In genomic region chr2:130890941-130891669, GRCh38 we compare ENCODE assay signal across 23 cellular contexts. TPM values are rescaled to one million over a fixed set of nuclear protein-coding genes. Genes with fewer than 3 reads are reported as not detected.
"Had no signal": no experiment of that assay in that cellular context is flagged by ENCODE, and none has a peak within 500 bp of the region (broad histone marks: within the 10 kb centered on the region; RNA-seq: fewer than 3 reads in every experiment).

No MANE protein-coding gene starts in this region.

- H3K27ac Mint-ChIP-seq: activated CD4-positive, alpha-beta memory T cell treated with anti-CD3 and anti-CD28 coated beads, Interleukin-2, amount 10 ng/mL, durations not matched to agents 7 days and 5 days; activated CD4-positive, alpha-beta T cell treated with anti-CD3 and anti-CD28 coated beads, Interleukin-2, amount 10 ng/mL, durations not matched to agents 24 days and 14 days; activated naive CD4-positive, alpha-beta T cell treated with anti-CD3 and anti-CD28 coated beads, Interleukin-2, amount 50 U/mL, for 24 hours; brain; endodermal cell; memory B cell; natural killer cell treated with Interleukin-12 subunit alpha and Interleukin-12 subunit beta and Interleukin-15 and Interleukin-18, amount 100 ng/mL, for 72 hours had no signal

- H3K4me1 Mint-ChIP-seq: activated CD4-positive, alpha-beta memory T cell treated with anti-CD3 and anti-CD28 coated beads, Interleukin-2, amount 10 ng/mL, durations not matched to agents 7 days and 5 days; activated CD4-positive, alpha-beta T cell treated with anti-CD3 and anti-CD28 coated beads, Interleukin-2, amount 10 ng/mL, durations not matched to agents 24 days and 14 days; activated naive CD4-positive, alpha-beta T cell treated with anti-CD3 and anti-CD28 coated beads, Interleukin-2, amount 50 U/mL, for 24 hours; brain; central memory CD8-positive, alpha-beta T cell; endodermal cell had no signal

- DNase-seq: activated CD4-positive, alpha-beta memory T cell treated with anti-CD3 and anti-CD28 coated beads, Interleukin-2, amount 10 ng/mL, durations not matched to agents 7 days and 5 days; activated CD4-positive, alpha-beta T cell treated with anti-CD3 and anti-CD28 coated beads, Interleukin-2, amount 10 ng/mL, durations not matched to agents 24 days and 14 days; activated gamma-delta T cell treated with Interleukin-2 at 50 U/mL for 16 hours; activated T-cell treated with anti-CD3 and anti-CD28 coated beads, Interleukin-2, amount 50 U/mL, for 1 hour; endodermal cell; glutamatergic neuron; hippocampal formation; left ventricle myocardium superior; ovary; stimulated activated CD4-positive, alpha-beta T cell treated with anti-CD3 and anti-CD28 coated beads, Interleukin-4, amount 100 ng/mL, for 4 hours; stimulated activated naive CD8-positive, alpha-beta T cell treated with anti-CD3 and anti-CD28 coated beads, Interleukin-15, Interleukin-2, amounts not matched to agents 100 U/mL and 50 U/mL, for 24 hours; thyroid gland had no signal

- H3K36me3 Mint-ChIP-seq: activated naive CD4-positive, alpha-beta T cell treated with anti-CD3 and anti-CD28 coated beads, Interleukin-2, amount 50 U/mL, for 24 hours; brain; memory B cell; natural killer cell treated with Interleukin-12 subunit alpha and Interleukin-12 subunit beta and Interleukin-15 and Interleukin-18, amount 100 ng/mL, for 72 hours had no signal

- H3K4me3 ChIP-seq: ovary, prostate gland, thyroid gland had no signal

- H3K27me3 ChIP-seq: ovary, thyroid gland had no signal

- FAIRE-seq: colon, frontal cortex had no signal

- H3K4me3 Mint-ChIP-seq: activated CD4-positive, alpha-beta memory T cell treated with anti-CD3 and anti-CD28 coated beads, Interleukin-2, amount 10 ng/mL, durations not matched to agents 7 days and 5 days; activated CD4-positive, alpha-beta T cell treated with anti-CD3 and anti-CD28 coated beads, Interleukin-2, amount 10 ng/mL, durations not matched to agents 24 days and 14 days; activated naive CD4-positive, alpha-beta T cell treated with anti-CD3 and anti-CD28 coated beads, Interleukin-2, amount 50 U/mL, for 24 hours; brain; central memory CD8-positive, alpha-beta T cell; endodermal cell; memory B cell; natural killer cell treated with Interleukin-12 subunit alpha and Interleukin-12 subunit beta and Interleukin-15 and Interleukin-18, amount 100 ng/mL, for 72 hours had no signal

- H3K9me3 ChIP-seq: ovary, prostate gland, thyroid gland had no signal

- H3K27ac ChIP-seq: ovary, prostate gland, thyroid gland, VCaP had no signal

- H3K9me3 Mint-ChIP-seq: activated CD4-positive, alpha-beta memory T cell treated with anti-CD3 and anti-CD28 coated beads, Interleukin-2, amount 10 ng/mL, durations not matched to agents 7 days and 5 days; activated CD4-positive, alpha-beta T cell treated with anti-CD3 and anti-CD28 coated beads, Interleukin-2, amount 10 ng/mL, durations not matched to agents 24 days and 14 days; central memory CD8-positive, alpha-beta T cell; endodermal cell; natural killer cell treated with Interleukin-12 subunit alpha and Interleukin-12 subunit beta and Interleukin-15 and Interleukin-18, amount 100 ng/mL, for 72 hours had no signal

- ATAC-seq: activated CD4-positive, CD25-positive, alpha-beta regulatory T cell treated with anti-CD3 and anti-CD28 coated beads, Interleukin-2, amount 50 U/mL, for 24 hours; left ventricle myocardium superior; natural killer cell treated with Interleukin-12 subunit alpha and Interleukin-12 subunit beta and Interleukin-15 and Interleukin-18, amount 100 ng/mL, for 72 hours; stimulated activated naive CD8-positive, alpha-beta T cell treated with anti-CD3 and anti-CD28 coated beads, Interleukin-15, Interleukin-2, amounts not matched to agents 100 U/mL and 50 U/mL, for 24 hours had no signal

- H3K36me3 ChIP-seq: ovary, prostate gland, thyroid gland had no signal

- H3K4me1 ChIP-seq: prostate gland had no signal

RNA-seq across cellular contexts. Expression of gene ARHGEF4, which starts 54.4 kb away (rescaled TPM):
- total RNA-seq: natural killer cell treated with Interleukin-12 subunit alpha and Interleukin-12 subunit beta and Interleukin-15 and Interleukin-18, amount 100 ng/mL, for 72 hours; T-helper 2 cell treated with Interferon-gamma antibody and Interleukin-4, amounts not matched to agents 100 ng/mL and 5 ng/mL, for 36 hours had no signal
